Comparison of ENCODE assay signal across 21 cellular contexts in the genomic region with DNA sequence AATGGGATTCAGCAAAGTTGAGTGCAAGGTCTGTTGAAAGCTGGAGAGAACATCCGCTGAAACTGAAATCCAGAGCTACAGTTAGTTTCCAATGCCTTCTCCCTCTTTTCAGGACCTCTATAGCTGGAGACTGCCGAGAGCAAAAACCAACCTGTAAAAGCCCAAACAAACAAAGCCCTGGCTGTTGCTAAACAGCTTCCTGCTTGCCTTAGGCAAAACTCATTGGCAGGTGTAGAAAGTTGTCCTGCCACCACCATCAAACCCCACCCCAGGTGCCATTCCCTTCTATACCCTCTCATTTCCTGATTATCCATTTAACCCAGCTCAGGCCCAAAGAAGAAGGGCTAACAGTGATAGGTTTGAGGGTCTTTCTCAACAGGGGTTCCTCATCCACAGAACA. TPM values are rescaled to one million over a fixed set of nuclear protein-coding genes. Genes with fewer than 3 reads are reported as not detected.
DNase-seq lines count a peak whose midpoint lies in the region; TF ChIP-seq lines count a peak whose summit lies in the region.
"Had no signal": no experiment of that assay in that cellular context is flagged by ENCODE, and none has a peak within 500 bp of the region (broad histone marks: within the 10 kb centered on the region; RNA-seq: fewer than 3 reads in every experiment).

No MANE protein-coding gene starts in this region.

- no peaks in the 10 kb centered on the region for H3K27me3 ChIP-seq in thyroid gland
- H3K27me3 ChIP-seq: Peyer's patch, SJSA1 had no signal

- H3K36me3 Mint-ChIP-seq in activated T-cell treated with anti-CD3 and anti-CD28 coated beads, Interleukin-2, amount 50 U/mL, for 24 hours (ENCODE audit: low read depth) = peaks cover 96% of the 10 kb centered on the region

- peak; percentile 7 for DNase-seq in NCI-H146 (lab: John Stamatoyannopoulos, UW)
- no peak for DNase-seq in NCI-H146 treated with DMSO at 0.1 percent for 48 hours (lab: John Stamatoyannopoulos, UW; ENCODE audit: unreplicated experiment)
- DNase-seq in NCI-H69 (lab: John Stamatoyannopoulos, UW) = peak; percentile 55
- no peak for DNase-seq in caudate nucleus (lab: John Stamatoyannopoulos, UW)
- no peak for DNase-seq in thyroid gland
- no peak for DNase-seq in activated T-cell treated with anti-CD3 and anti-CD28 coated beads, Interleukin-2, amount 50 U/mL, for 24 hours
- no peak for DNase-seq in GM10266 (ENCODE audit: extremely low spot score)
- DNase-seq: AML-193; Calu3; CD8-positive, alpha-beta memory T cell; DMS153; GDM1; KBM-7; NCI-H1092 treated with DMSO at 0.1 percent for 48 hours; NCI-H187; NCI-H226; NCI-H510A treated with DMSO at 0.1 percent for 48 hours; NCI-H774; NK-92 treated with Interleukin-12 subunit alpha and Interleukin-12 subunit beta, amount 100 ng/mL, for 24 hours; Peyer's patch had no signal

- no peaks in the 10 kb centered on the region for H3K9me3 Mint-ChIP-seq in activated T-cell treated with anti-CD3 and anti-CD28 coated beads, Interleukin-2, amount 50 U/mL, for 24 hours
- H3K9me3 Mint-ChIP-seq: CD8-positive, alpha-beta memory T cell had no signal

- 86 to 94% methylated on average over 2 of the region's 2 CpGs for whole genome bisulfite sequencing in thyroid gland, 2 donors

- no peak for TF ChIP-seq CTCF in thyroid gland (IDR thresholded peaks at IDR 0.05)
- TF ChIP-seq CTCF in GM10266 (IDR thresholded peaks at IDR 0.05; ENCODE audit: control insufficient read depth, insufficient read depth, low read depth, missing control alignments) = no peak

- no peak overlapping the region for H3K27ac Mint-ChIP-seq in activated T-cell treated with anti-CD3 and anti-CD28 coated beads, Interleukin-2, amount 50 U/mL, for 24 hours

- H3K27me3 Mint-ChIP-seq in activated T-cell treated with anti-CD3 and anti-CD28 coated beads, Interleukin-2, amount 50 U/mL, for 24 hours = no peaks in the 10 kb centered on the region

- no peak for TF ChIP-seq POLR2A in thyroid gland (IDR thresholded peaks at IDR 0.05)

- intact Hi-C loops in thyroid gland (cut with DNase I) = no loop called here

- H3K4me3 ChIP-seq in thyroid gland (replicated peaks in 1 of 3) = no peak overlapping the region
- H3K4me3 ChIP-seq: Peyer's patch, SJSA1 had no signal

- peaks cover 4% of the 10 kb centered on the region for H3K4me1 Mint-ChIP-seq in activated T-cell treated with anti-CD3 and anti-CD28 coated beads, Interleukin-2, amount 50 U/mL, for 24 hours (ENCODE audit: low read depth)

- peaks cover 37 to 69% of the 10 kb centered on the region in 2 donors for H3K36me3 ChIP-seq in thyroid gland

- H3K9me3 ChIP-seq in thyroid gland = no peaks in the 10 kb centered on the region
- H3K9me3 ChIP-seq: Peyer's patch had no signal

- no peak overlapping the region for H3K4me3 Mint-ChIP-seq in activated T-cell treated with anti-CD3 and anti-CD28 coated beads, Interleukin-2, amount 50 U/mL, for 24 hours
- H3K4me3 Mint-ChIP-seq: CD8-positive, alpha-beta memory T cell had no signal

- H3K27ac ChIP-seq in caudate nucleus (ENCODE audit: low read depth, low read length) (peak overlapping the region; percentile 38), thyroid gland (peak overlapping the region; percentile 43 to 80 (median 49))
- H3K27ac ChIP-seq: Peyer's patch, SJSA1 had no signal

- peaks cover 8 to 15% of the 10 kb centered on the region in 2 donors for H3K4me1 ChIP-seq in thyroid gland
- H3K4me1 ChIP-seq: Peyer's patch, SJSA1 had no signal

RNA-seq across cellular contexts. Expression of gene SCYL3, which starts 24.7 kb away (rescaled TPM):
- total RNA-seq in thyroid gland = 10 to 100 TPM; 12.9 to 18.3 (median 16.3) TPM

Comparison
In these comparisons a context has a peak if more than half of its experiments do, and no peak if none do; other contexts are left out.
1. DNase-seq: peak in NCI-H146 (single experiment) and NCI-H69 (single experiment); none in NCI-H146 treated with DMSO at 0.1 percent for 48 hours (single experiment), caudate nucleus (0 of 61), thyroid gland (0 of 2), activated T-cell treated with anti-CD3 and anti-CD28 coated beads, Interleukin-2, amount 50 U/mL, for 24 hours (single experiment) and GM10266 (single experiment).